18 cellular contexts compared by ENCODE assay signal in genomic region chr2:139175510-139175909, GRCh38.
DNase-seq lines count a peak whose midpoint lies in the region; ATAC-seq and FAIRE-seq lines count a peak whose summit lies in the region.
"Had no signal": no experiment of that assay in that cellular context is flagged by ENCODE, and none has a peak within 500 bp of the region (broad histone marks: within the 10 kb centered on the region; RNA-seq: fewer than 3 reads in every experiment).

No MANE protein-coding gene starts in this region.

- no peak for ATAC-seq in GM21515 (IDR thresholded peaks at IDR 0.05; ENCODE audit: unreplicated experiment)
- ATAC-seq: GM12878, HCT116 had no signal

- FAIRE-seq in endometrium (lab: Jason Lieb, UNC) = peak; percentile 48
- FAIRE-seq: GM12878 had no signal

- DNase-seq in NCI-H1092 treated with DMSO at 0.1 percent for 48 hours (lab: John Stamatoyannopoulos, UW) = peak; percentile 11
- DNase-seq in NCI-H1092 (lab: John Stamatoyannopoulos, UW) = no peak
- DNase-seq in NCI-H146 treated with DMSO at 0.1 percent for 48 hours (lab: John Stamatoyannopoulos, UW; ENCODE audit: unreplicated experiment) = peak; percentile 93
- peak; percentile 7 for DNase-seq in NCI-H226
- no peak for DNase-seq in D341Med (ENCODE audit: low spot score)
- DNase-seq in stimulated activated CD4-positive, alpha-beta T cell treated with anti-CD3 and anti-CD28 coated beads, Interleukin-1b, Interleukin-23, amount 100 ng/mL, for 48 hours = no peak
- DNase-seq: 8988T; BE2C; Caco-2; CD4-positive, CD25-positive, alpha-beta regulatory T cell; DMS53; EL; GOT3; NCI-H2029 had no signal

Comparison
In these comparisons a context has a peak if more than half of its experiments do, and no peak if none do; other contexts are left out.
1. DNase-seq: peak in NCI-H1092 treated with DMSO at 0.1 percent for 48 hours (single experiment), NCI-H146 treated with DMSO at 0.1 percent for 48 hours (single experiment) and NCI-H226 (single experiment); none in NCI-H1092 (single experiment), D341Med (single experiment) and stimulated activated CD4-positive, alpha-beta T cell treated with anti-CD3 and anti-CD28 coated beads, Interleukin-1b, Interleukin-23, amount 100 ng/mL, for 48 hours (single experiment).